20 cellular contexts compared by ENCODE assay signal in the genomic region with DNA sequence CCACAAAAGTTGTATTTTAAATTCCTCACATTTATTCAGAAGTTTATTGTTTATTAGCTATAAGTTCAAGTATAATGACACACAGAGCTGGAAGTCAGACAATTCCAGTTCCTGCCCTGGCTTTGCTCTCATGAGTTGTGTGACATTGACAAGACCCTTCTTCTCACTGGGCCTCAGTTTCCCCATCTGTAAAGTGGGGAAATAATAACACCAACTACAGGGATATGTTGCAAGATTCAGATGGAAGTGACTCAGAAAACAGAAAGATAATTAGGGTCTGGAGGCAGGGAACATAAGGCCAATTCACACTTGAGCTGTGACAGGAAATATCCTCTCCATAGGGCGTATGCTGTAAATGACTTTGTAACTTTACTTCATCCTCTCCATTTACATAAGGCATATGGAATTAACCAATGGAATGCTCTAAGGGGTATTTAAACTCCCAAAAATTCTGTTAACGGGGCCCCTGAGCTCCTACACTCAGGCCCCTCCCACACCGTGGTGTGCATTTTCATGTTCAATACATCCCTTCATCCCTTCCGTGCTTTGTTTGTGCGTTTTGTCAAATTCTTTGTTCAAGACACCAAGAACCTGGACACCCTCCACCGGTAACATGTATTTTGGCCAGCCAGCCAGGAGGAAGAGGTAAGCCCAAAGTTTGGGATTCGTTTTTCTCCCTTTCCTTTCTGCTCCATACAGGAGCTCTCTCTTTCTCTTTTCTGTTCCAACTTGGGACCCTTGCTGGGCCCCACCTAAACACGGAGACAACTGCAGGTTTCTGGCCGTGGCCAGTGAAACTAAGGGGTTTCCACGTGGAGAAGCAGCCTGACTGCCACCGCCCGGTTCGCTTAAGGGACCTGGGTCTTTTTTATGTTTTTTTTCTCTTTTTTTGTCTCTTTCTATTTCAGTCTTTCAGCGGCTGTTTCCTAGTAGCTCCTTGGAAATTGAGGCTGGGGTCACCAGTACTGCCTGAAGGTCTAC. TPM values are rescaled to one million over a fixed set of nuclear protein-coding genes. Genes with fewer than 3 reads are reported as not detected.
DNase-seq lines count a peak whose midpoint lies in the region; ATAC-seq, FAIRE-seq and TF ChIP-seq lines count a peak whose summit lies in the region.
"Had no signal": no experiment of that assay in that cellular context is flagged by ENCODE, and none has a peak within 500 bp of the region (broad histone marks: within the 10 kb centered on the region; RNA-seq: fewer than 3 reads in every experiment).

No MANE protein-coding gene starts in this region.

- WGBS in K562 (ENCODE audit: insufficient coverage, low coverage, missing lambda C conversion rate): 5% methylated on average over 12 of the region's 14 CpGs

- peak overlapping the region; percentile 44 for H2AFZ ChIP-seq in K562 (ENCODE audit: low read depth, low read length)

- peak overlapping the region; percentile 47; the same call in 1 of the 2 replicates for H3K4me3 ChIP-seq in H7 (ENCODE audit: insufficient read depth, low read depth, low read length)
- no peak overlapping the region for H3K4me3 ChIP-seq in HEK293 (ENCODE audit: low read depth, low read length)
- H3K4me3 ChIP-seq in K562: no peak overlapping the region
- H3K4me3 ChIP-seq: A549 had no signal

- no peaks in the 10 kb centered on the region for H3K27me3 ChIP-seq in H7 (ENCODE audit: control insufficient read depth, insufficient read depth, low read length)
- peaks cover 6 to 17% of the 10 kb centered on the region in 2 experiments; a peak in 4 of 5 replicates for H3K27me3 ChIP-seq in K562 (ENCODE audit: control insufficient read depth in 2 of 2, insufficient read depth in 2 of 2, low read length in 2 of 2)

- in situ Hi-C loops in K562 (cut with MboI): no loop called here

- CTCF ChIA-PET in HEK293 (lab: Yijun Ruan, JAX): interaction anchor here (0.6 to 1.4 kb wide), 6 partner anchors 22 to 310 kb away, joined by 3 to 4 read pairs (median 4); no protein-coding TSS in a partner anchor
- CTCF ChIA-PET in K562 (lab: Yijun Ruan, JAX; ENCODE audit: low intra/inter-chr PET ratio): no interaction called here

- TF ChIP-seq EP300 in K562 (IDR thresholded peaks at IDR 0.05; ENCODE audit: low read length): no peak

- POLR2A ChIA-PET in HEK293 (lab: Yijun Ruan, JAX): no interaction called here
- POLR2A ChIA-PET in K562 (lab: Yijun Ruan, JAX): interaction anchor here (0.6 to 1.0 kb wide), 3 partner anchors 10 to 1064 kb away, joined by 3 to 4 read pairs (median 3); no protein-coding TSS in a partner anchor

- TF ChIP-seq CTCF in HEK293 (tag by site-specific recombination; IDR thresholded peaks at IDR 0.05): no peak
- TF ChIP-seq CTCF in K562 (IDR thresholded peaks at IDR 0.05 in 2 of 3, conservative IDR thresholded peaks at IDR 0.05 in 1 of 3; ENCODE audit: insufficient read depth in 2 of 3, low read depth in 1 of 3, low read length in 3 of 3): no peak

- no peak for TF ChIP-seq POLR2A in K562 (conservative IDR thresholded peaks at IDR 0.05)

- H3K4me2 ChIP-seq in K562 (ENCODE audit: insufficient read depth, low read length): no peak overlapping the region
- H3K4me2 ChIP-seq: A549 had no signal

- H3K36me3 ChIP-seq in H7 (replicated peaks; ENCODE audit: control insufficient read depth, insufficient read depth, low read length) (no peaks in the 10 kb centered on the region), HEK293 (ENCODE audit: control insufficient read depth in 2 of 2, insufficient read depth in 1 of 2, low read length in 2 of 2) (no peaks in the 10 kb centered on the region), K562 (ENCODE audit: control insufficient read depth, insufficient read depth, low read length) (no peaks in the 10 kb centered on the region)

- no peak for ATAC-seq in K562
- ATAC-seq in HG03439 (IDR thresholded peaks at IDR 0.05; ENCODE audit: unreplicated experiment): no peak
- ATAC-seq: A549; CD8-positive, alpha-beta T cell had no signal

- DNase-seq in H7 (peak; percentile 5), K562 (ENCODE audit: extremely low read depth in 1 of 4, low spot score in 3 of 4) (no peak), mesenteric fat pad (ENCODE audit: low spot score) (peak; percentile 62), SHP77 treated with DMSO at 0.1 percent for 48 hours (lab: John Stamatoyannopoulos, UW) (no peak), RCC 7860 (ENCODE audit: low spot score) (no peak)
- no peak for DNase-seq in stimulated activated CD4-positive, alpha-beta T cell treated with anti-CD3 and anti-CD28 coated beads, Interleukin-2, amount 100 ng/mL, for 48 hours
- DNase-seq: CD8-positive, alpha-beta T cell; COR-L47; DMS153; DMS79 treated with DMSO at 0.1 percent for 48 hours; GDM1; KBM-7 had no signal

- no peaks in the 10 kb centered on the region for H3K9me3 ChIP-seq in HEK293 (ENCODE audit: control insufficient read depth, insufficient read depth, low read depth, low read length)
- no peaks in the 10 kb centered on the region for H3K9me3 ChIP-seq in K562 (replicated peaks; ENCODE audit: control insufficient read depth, insufficient read depth, low read depth, low read length)
- H3K9me3 ChIP-seq: A549 had no signal

- H3K9ac ChIP-seq in K562 (ENCODE audit: insufficient read depth in 1 of 2, low read depth in 2 of 2, low read length in 2 of 2): no peak overlapping the region

- no peaks in the 10 kb centered on the region for H3K79me2 ChIP-seq in K562 (ENCODE audit: control insufficient read depth, insufficient read depth, low read length)

- H3K27ac ChIP-seq in HEK293 (ENCODE audit: extremely low read depth, low read depth, low read length) (no peak overlapping the region), K562 (ENCODE audit: extremely low read depth, low read depth, low read length) (no peak overlapping the region)
- H3K27ac ChIP-seq: A549 had no signal

- FAIRE-seq in K562 (lab: Jason Lieb, UNC) (no peak), RCC 7860 (lab: Jason Lieb, UNC) (no peak)
- FAIRE-seq: A549, D721Med, GM12892, HTR-8/SVneo had no signal

- intact Hi-C loops in K562 (cut with micrococcal nuclease): no loop called here

- TF ChIP-seq RAD21 in K562 (CRISPR knock-in tag; conservative IDR thresholded peaks at IDR 0.05 in 1 of 2, IDR thresholded peaks at IDR 0.05 in 1 of 2): no peak

- BruUV-seq in K562 (replicated peaks; lab: Mats Ljungman, UMichigan): no TSS peak

- H3K4me1 ChIP-seq in HEK293 (ENCODE audit: control insufficient read depth, insufficient read depth, low read length): no peaks in the 10 kb centered on the region
- no peaks in the 10 kb centered on the region for H3K4me1 ChIP-seq in K562 (replicated peaks in 1 of 2; ENCODE audit: control insufficient read depth in 2 of 2, insufficient read depth in 2 of 2, low read length in 2 of 2)
- H3K4me1 ChIP-seq: A549 had no signal

- H3K9me1 ChIP-seq in K562 (ENCODE audit: control insufficient read depth, insufficient read depth, low read length): no peaks in the 10 kb centered on the region

- H4K20me1 ChIP-seq in K562 (replicated peaks; ENCODE audit: control insufficient read depth, insufficient read depth, low read length): no peaks in the 10 kb centered on the region

TF ChIP-seq in HEK293, 187 proteins besides CTCF, POLR2A, EP300 and RAD21 (continues in another document):
- no peak for TF ChIP-seq ZNF24 (tag by site-specific recombination; IDR thresholded peaks at IDR 0.05)

TF ChIP-seq in K562, 482 proteins besides CTCF, POLR2A, EP300 and RAD21 (continues in another document):
- TF ChIP-seq, protein P1, sequence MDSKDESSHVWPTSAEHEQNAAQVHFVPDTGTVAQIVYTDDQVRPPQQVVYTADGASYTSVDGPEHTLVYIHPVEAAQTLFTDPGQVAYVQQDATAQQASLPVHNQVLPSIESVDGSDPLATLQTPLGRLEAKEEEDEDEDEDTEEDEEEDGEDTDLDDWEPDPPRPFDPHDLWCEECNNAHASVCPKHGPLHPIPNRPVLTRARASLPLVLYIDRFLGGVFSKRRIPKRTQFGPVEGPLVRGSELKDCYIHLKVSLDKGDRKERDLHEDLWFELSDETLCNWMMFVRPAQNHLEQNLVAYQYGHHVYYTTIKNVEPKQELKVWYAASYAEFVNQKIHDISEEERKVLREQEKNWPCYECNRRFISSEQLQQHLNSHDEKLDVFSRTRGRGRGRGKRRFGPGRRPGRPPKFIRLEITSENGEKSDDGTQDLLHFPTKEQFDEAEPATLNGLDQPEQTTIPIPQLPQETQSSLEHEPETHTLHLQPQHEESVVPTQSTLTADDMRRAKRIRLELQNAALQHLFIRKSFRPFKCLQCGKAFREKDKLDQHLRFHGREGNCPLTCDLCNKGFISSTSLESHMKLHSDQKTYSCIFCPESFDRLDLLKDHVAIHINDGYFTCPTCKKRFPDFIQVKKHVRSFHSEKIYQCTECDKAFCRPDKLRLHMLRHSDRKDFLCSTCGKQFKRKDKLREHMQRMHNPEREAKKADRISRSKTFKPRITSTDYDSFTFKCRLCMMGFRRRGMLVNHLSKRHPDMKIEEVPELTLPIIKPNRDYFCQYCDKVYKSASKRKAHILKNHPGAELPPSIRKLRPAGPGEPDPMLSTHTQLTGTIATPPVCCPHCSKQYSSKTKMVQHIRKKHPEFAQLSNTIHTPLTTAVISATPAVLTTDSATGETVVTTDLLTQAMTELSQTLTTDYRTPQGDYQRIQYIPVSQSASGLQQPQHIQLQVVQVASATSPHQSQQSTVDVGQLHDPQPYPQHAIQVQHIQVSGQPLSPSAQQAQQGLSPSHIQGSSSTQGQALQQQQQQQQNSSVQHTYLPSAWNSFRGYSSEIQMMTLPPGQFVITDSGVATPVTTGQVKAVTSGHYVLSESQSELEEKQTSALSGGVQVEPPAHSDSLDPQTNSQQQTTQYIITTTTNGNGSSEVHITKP (IDR thresholded peaks at IDR 0.05; ENCODE audit: partially characterized antibody): peak; percentile 58

RNA-seq across cellular contexts. Expression of a gene that starts 16.9 kb away (rescaled TPM):
- total RNA-seq in H7 (2014; rRNA removed; shearing (Covaris generic)): 5.2 and 5.6 TPM in 2 replicates
- 0.21 TPM in 1 of 2 replicates, not detected in the other for total RNA-seq in K562 (2011; cell fraction: chromatin; rRNA removed; ENCODE audit: low replicate concordance)
- not detected in 2 replicates for total RNA-seq in K562 (2011; cell fraction: nucleolus; rRNA removed)
- not detected in 2 replicates for total RNA-seq in K562 (2011; cell fraction: nucleoplasm; rRNA removed)
- 0.12 TPM in 1 of 2 replicates, not detected in the other for total RNA-seq in K562 (2014; rRNA removed)
- total RNA-seq in K562 (2014; rRNA removed; fragmentation: Illumina TruSeq; extraction: Trizol): not detected in 2 replicates
- not detected in 2 replicates for total RNA-seq in K562 (2015; rRNA removed; fragmentation: Illumina TruSeq; extraction: Trizol)
- 0.16 and 0.25 TPM in 2 replicates for total RNA-seq in K562 (2021)
- 0.23 and 0.24 TPM in 2 replicates for polyA plus RNA-seq in K562 (2011; rRNA removed)
- polyA plus RNA-seq in K562 (2011; cell fraction: cytosol; rRNA removed): 0.07 and 0.37 TPM in 2 replicates
- polyA plus RNA-seq in K562 (2011; cell fraction: nucleus; rRNA removed): 0.08 and 0.61 TPM in 2 replicates
- polyA plus RNA-seq in K562 (2012): 0.22 and 1.5 TPM in 2 replicates
- 0.06 TPM in 1 of 2 replicates, not detected in the other for polyA plus RNA-seq in K562 (2014; fragmentation: Illumina TruSeq; extraction: Trizol)
- polyA plus RNA-seq in K562 (2014; fragmentation: Nextera tagmentation; extraction: Ambion mirVana): under 1 TPM; 0.06 to 0.10 TPM
- not detected in 2 replicates for polyA plus RNA-seq in K562 (2014; rRNA removed)
- 0.35 TPM in 1 of 2 replicates, not detected in the other for polyA minus RNA-seq in K562 (2011; rRNA and poly(A)+ RNA removed)
- polyA minus RNA-seq in K562 (2011; cell fraction: cytosol; rRNA and poly(A)+ RNA removed): 0.38 TPM in 1 of 2 replicates, not detected in the other
- not detected in 2 replicates for polyA minus RNA-seq in K562 (2011; cell fraction: nucleus; rRNA and poly(A)+ RNA removed)
- 1.9 TPM for total RNA-seq in mesenteric fat pad
- total RNA-seq: CD8-positive, alpha-beta T cell; H4 had no signal
- polyA plus RNA-seq: CD14-positive monocyte had no signal

Comparison
In these comparisons a context has a peak if more than half of its experiments do, and no peak if none do; other contexts are left out.
1. DNase-seq: peak in H7 (single experiment) and mesenteric fat pad (single experiment); none in K562 (0 of 4), stimulated activated CD4-positive, alpha-beta T cell treated with anti-CD3 and anti-CD28 coated beads, Interleukin-2, amount 100 ng/mL, for 48 hours (0 of 2), SHP77 treated with DMSO at 0.1 percent for 48 hours (single experiment) and RCC 7860 (single experiment).